8 cellular contexts compared by ENCODE assay signal in the genomic region with DNA sequence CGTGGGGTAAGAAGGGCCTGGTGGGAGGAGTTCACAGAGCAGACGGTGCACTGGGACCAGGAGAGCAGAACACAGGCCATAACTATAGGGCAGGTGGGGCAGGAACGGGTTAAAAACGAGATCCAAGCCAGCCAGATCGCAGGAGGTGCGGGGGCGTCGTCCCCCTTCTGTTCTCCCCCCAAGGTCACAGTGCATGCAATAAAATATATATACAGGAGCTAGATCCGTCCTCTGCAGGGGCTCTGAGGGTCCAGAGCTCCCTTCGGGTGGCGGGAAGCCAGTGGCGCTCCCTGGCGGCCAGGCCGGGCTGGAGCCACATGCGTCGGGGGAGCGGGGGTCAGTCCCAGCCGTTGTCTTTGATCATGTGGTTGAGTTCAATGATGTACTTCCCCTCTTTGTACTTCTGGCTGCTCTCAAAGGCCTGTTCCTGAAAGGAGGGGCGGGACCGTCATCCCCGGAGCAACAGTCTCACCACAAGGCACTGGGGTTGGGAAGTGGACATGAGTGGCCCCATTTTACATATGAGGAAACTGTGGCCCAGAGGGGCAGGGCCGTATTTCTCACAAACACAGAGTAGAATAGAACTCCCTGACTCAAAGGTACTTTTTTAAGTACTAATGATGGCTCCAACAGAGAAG. TPM values are rescaled to one million over a fixed set of nuclear protein-coding genes. Genes with fewer than 3 reads are reported as not detected.
DNase-seq lines count a peak whose midpoint lies in the region; ATAC-seq and TF ChIP-seq lines count a peak whose summit lies in the region.

No MANE protein-coding gene starts in this region.

- H3K4me1 ChIP-seq in ectodermal cell (ENCODE audit: control insufficient read depth, insufficient read depth, low read length) = peaks cover 15% of the 10 kb centered on the region
- H3K4me1 ChIP-seq in lung (ENCODE audit: control insufficient read depth in 2 of 2, insufficient read depth in 2 of 2, low read length in 2 of 2) = peaks cover 4 to 14% of the 10 kb centered on the region in 2 donors

- WGBS in ectodermal cell, 2 experiments = 8 to 9% methylated on average over 22 of the region's 22 CpGs
- whole genome bisulfite sequencing in lung, 2 donors = 1 to 2% methylated on average over 22 of the region's 22 CpGs

- CTCF ChIA-PET in AG04450 (lab: Charles Lee) = interaction anchor here (0.6 to 1.9 kb wide), 20 partner anchors 8 to 580 kb away, joined by 3 to 19 read pairs (median 4); a partner anchor contains a TSS

- H3K36me3 ChIP-seq in ectodermal cell (ENCODE audit: control insufficient read depth, insufficient read depth, low read length) = no peaks in the 10 kb centered on the region
- H3K36me3 ChIP-seq in lung (ENCODE audit: control insufficient read depth in 2 of 2, insufficient read depth in 2 of 2, low read length in 2 of 2) = peaks cover 0 to 9% of the 10 kb centered on the region in 2 donors

- H3K27ac Mint-ChIP-seq in activated CD4-positive, alpha-beta T cell treated with anti-CD3 and anti-CD28 coated beads, Interleukin-2, amount 10 ng/mL, durations not matched to agents 24 days and 14 days = peak overlapping the region; percentile 93

- TF ChIP-seq CTCF in AG04450 (IDR thresholded peaks at IDR 0.05; ENCODE audit: low read depth, low read length) (peak; percentile 62), lung (IDR thresholded peaks at IDR 0.05; ENCODE audit: control extremely low read depth, extremely low read depth) (peak; percentile 38)

- peak overlapping the region; percentile 87 for H3K4me3 Mint-ChIP-seq in activated CD4-positive, alpha-beta T cell treated with anti-CD3 and anti-CD28 coated beads, Interleukin-2, amount 10 ng/mL, durations not matched to agents 24 days and 14 days

- H3K27ac ChIP-seq in AG04450 (ENCODE audit: low read depth, low read length) (peak overlapping the region; percentile 47), ectodermal cell (ENCODE audit: insufficient read depth, low read depth, low read length, poor library complexity, severe bottlenecking) (no peak overlapping the region), lung (ENCODE audit: low read depth in 1 of 2, low read length in 1 of 2) (peak overlapping the region; percentile 89 to 90)

- POLR2A ChIA-PET in AG04450 (lab: Yijun Ruan, JAX) = interaction anchor here (0.7 to 3.9 kb wide), 2 partner anchors 26 to 88 kb away, joined by 3 to 26 read pairs; a partner anchor contains a TSS

- H3K27me3 Mint-ChIP-seq in activated CD4-positive, alpha-beta T cell treated with anti-CD3 and anti-CD28 coated beads, Interleukin-2, amount 10 ng/mL, durations not matched to agents 24 days and 14 days = no peaks in the 10 kb centered on the region

- ATAC-seq in GM18511 (IDR thresholded peaks at IDR 0.05; ENCODE audit: unreplicated experiment) = peak; percentile 42
- peak; percentile 52 for ATAC-seq in HG03066 (IDR thresholded peaks at IDR 0.05; ENCODE audit: low read depth, unreplicated experiment)
- ATAC-seq in lung (ENCODE audit: insufficient read depth, low FRiP score) = peak; percentile 66

- peaks cover 44% of the 10 kb centered on the region for H3K4me1 Mint-ChIP-seq in activated CD4-positive, alpha-beta T cell treated with anti-CD3 and anti-CD28 coated beads, Interleukin-2, amount 10 ng/mL, durations not matched to agents 24 days and 14 days

- DNase-seq in AG04450 (ENCODE audit: low read depth, low spot score) (no peak), NCI-H446 treated with DMSO at 0.1 percent for 48 hours (lab: John Stamatoyannopoulos, UW) (peak; percentile 10), lung (ENCODE audit: low spot score) (peak; percentile 86)
- peak; percentile 91 for DNase-seq in activated CD4-positive, alpha-beta T cell treated with anti-CD3 and anti-CD28 coated beads, Interleukin-2, amount 10 ng/mL, durations not matched to agents 24 days and 14 days
- DNase-seq in stimulated activated CD4-positive, alpha-beta T cell treated with anti-CD3 and anti-CD28 coated beads, TNF-alpha, amount 100 ng/mL, for 48 hours (ENCODE audit: low read depth in 3 of 3) = peak; percentile 43 to 61 (median 55)

- H3K9me3 Mint-ChIP-seq in activated CD4-positive, alpha-beta T cell treated with anti-CD3 and anti-CD28 coated beads, Interleukin-2, amount 10 ng/mL, durations not matched to agents 24 days and 14 days = peaks cover 7% of the 10 kb centered on the region

- H3K4me3 ChIP-seq in AG04450 (ENCODE audit: low read depth, low read length) (peak overlapping the region; percentile 52), ectodermal cell (ENCODE audit: insufficient read depth, low read depth, low read length) (peak overlapping the region; percentile 43), lung (peak overlapping the region; percentile 20)

- H3K27me3 ChIP-seq in AG04450 (ENCODE audit: control insufficient read depth, insufficient read depth, low read length) (no peaks in the 10 kb centered on the region), ectodermal cell (ENCODE audit: control insufficient read depth, insufficient read depth, low read length, poor library complexity, severe bottlenecking) (no peaks in the 10 kb centered on the region), lung (ENCODE audit: control insufficient read depth, insufficient read depth) (no peaks in the 10 kb centered on the region)

- intact Hi-C loops in activated CD4-positive, alpha-beta T cell treated with anti-CD3 and anti-CD28 coated beads, Interleukin-2, amount 10 ng/mL, durations not matched to agents 24 days and 14 days (cut with micrococcal nuclease) = loop anchor here (1.0 kb wide), 3 partner anchors 17 to 31 kb away; a partner anchor contains a TSS

- H3K9me3 ChIP-seq in AG04450 (ENCODE audit: control insufficient read depth, insufficient read depth, low read length) (peaks cover 12% of the 10 kb centered on the region), ectodermal cell (ENCODE audit: control insufficient read depth, low read length) (no peaks in the 10 kb centered on the region), lung (ENCODE audit: control insufficient read depth in 2 of 2, insufficient read depth in 1 of 2, low read length in 1 of 2) (peaks cover 0 to 7% of the 10 kb centered on the region in 2 donors)

- peaks cover 24% of the 10 kb centered on the region for H3K36me3 Mint-ChIP-seq in activated CD4-positive, alpha-beta T cell treated with anti-CD3 and anti-CD28 coated beads, Interleukin-2, amount 10 ng/mL, durations not matched to agents 24 days and 14 days (ENCODE audit: low read depth)

RNA-seq across cellular contexts. Expression of a gene that starts 0.8 kb away (rescaled TPM):
- polyA plus RNA-seq in AG04450 (2011; rRNA removed) (not detected in 2 replicates), lung (1 to 10 TPM; 1.1 to 1.6 TPM)
- polyA minus RNA-seq in AG04450 (2011; rRNA and poly(A)+ RNA removed) = not detected in 2 replicates
- total RNA-seq in activated CD4-positive, alpha-beta T cell treated with anti-CD3 and anti-CD28 coated beads, Interleukin-2, amount 10 ng/mL, durations not matched to agents 24 days and 14 days = 2.1 TPM in 2 replicates
- polyA plus RNA-seq in ectodermal cell (2013, experiment 1 of 4) = 3.0 TPM
- 3.0 TPM for polyA plus RNA-seq in ectodermal cell (2013, experiment 2 of 4)
- polyA plus RNA-seq in ectodermal cell (2013, experiment 3 of 4) = 4.1 TPM
- 3.5 TPM for polyA plus RNA-seq in ectodermal cell (2013, experiment 4 of 4)
- total RNA-seq in lung = 1 to 10 TPM in 1 of 2 donors, under 1 TPM in 1; 0.60 to 1.7 TPM

RNA-seq across cellular contexts. Expression of a gene that starts 3.5 kb away (rescaled TPM):
- polyA plus RNA-seq in AG04450 (2011; rRNA removed) (15.6 and 23.1 TPM in 2 replicates), lung (100 to 1,000 TPM; 118 to 208 TPM)
- 7.0 and 9.8 TPM in 2 replicates for polyA minus RNA-seq in AG04450 (2011; rRNA and poly(A)+ RNA removed)
- 11.8 and 11.9 TPM in 2 replicates for total RNA-seq in activated CD4-positive, alpha-beta T cell treated with anti-CD3 and anti-CD28 coated beads, Interleukin-2, amount 10 ng/mL, durations not matched to agents 24 days and 14 days
- 23.2 TPM for polyA plus RNA-seq in ectodermal cell (2013, experiment 1 of 4)
- 21.3 TPM for polyA plus RNA-seq in ectodermal cell (2013, experiment 2 of 4)
- polyA plus RNA-seq in ectodermal cell (2013, experiment 3 of 4) = 31.1 TPM
- polyA plus RNA-seq in ectodermal cell (2013, experiment 4 of 4) = 32.3 TPM
- total RNA-seq in lung = 10 to 100 TPM; 56.2 to 69.0 TPM

RNA-seq across cellular contexts. Expression of a gene that starts 16.7 kb away (rescaled TPM):
- polyA plus RNA-seq in AG04450 (2011; rRNA removed) (112 and 140 TPM in 2 replicates), lung (100 to 1,000 TPM; 113 to 143 TPM)
- polyA minus RNA-seq in AG04450 (2011; rRNA and poly(A)+ RNA removed) = 325 and 433 TPM in 2 replicates
- 144 and 145 TPM in 2 replicates for total RNA-seq in activated CD4-positive, alpha-beta T cell treated with anti-CD3 and anti-CD28 coated beads, Interleukin-2, amount 10 ng/mL, durations not matched to agents 24 days and 14 days
- 181 TPM for polyA plus RNA-seq in ectodermal cell (2013, experiment 1 of 4)
- 173 TPM for polyA plus RNA-seq in ectodermal cell (2013, experiment 2 of 4)
- polyA plus RNA-seq in ectodermal cell (2013, experiment 3 of 4) = 148 TPM
- 151 TPM for polyA plus RNA-seq in ectodermal cell (2013, experiment 4 of 4)
- total RNA-seq in lung = 10 to 100 TPM; 51.7 to 90.7 TPM

RNA-seq across cellular contexts. Expression of a gene that starts 20.8 kb away (rescaled TPM):
- 1.2 and 1.9 TPM in 2 replicates for polyA plus RNA-seq in AG04450 (2011; rRNA removed)
- polyA minus RNA-seq in AG04450 (2011; rRNA and poly(A)+ RNA removed) = 0.60 and 2.0 TPM in 2 replicates
- 6.0 and 6.6 TPM in 2 replicates for total RNA-seq in activated CD4-positive, alpha-beta T cell treated with anti-CD3 and anti-CD28 coated beads, Interleukin-2, amount 10 ng/mL, durations not matched to agents 24 days and 14 days
- polyA plus RNA-seq in ectodermal cell (2013, experiment 1 of 4) = 3.9 TPM
- 3.8 TPM for polyA plus RNA-seq in ectodermal cell (2013, experiment 2 of 4)
- polyA plus RNA-seq in ectodermal cell (2013, experiment 3 of 4) = 4.5 TPM
- polyA plus RNA-seq in ectodermal cell (2013, experiment 4 of 4) = 5.7 TPM
- 1 to 10 TPM; 5.1 to 5.8 TPM for total RNA-seq in lung
- polyA plus RNA-seq in lung = 1 to 10 TPM; 4.1 to 6.0 TPM

RNA-seq across cellular contexts. Expression of a gene that starts 26.9 kb away (rescaled TPM):
- polyA plus RNA-seq in AG04450 (2011; rRNA removed) (631 and 806 TPM in 2 replicates), lung (1,000 to 10,000 TPM in 1 of 2 donors, 100 to 1,000 TPM in 1; 756 to 1,371 TPM)
- 968 and 1,220 TPM in 2 replicates for polyA minus RNA-seq in AG04450 (2011; rRNA and poly(A)+ RNA removed)
- 2,074 and 2,109 TPM in 2 replicates for total RNA-seq in activated CD4-positive, alpha-beta T cell treated with anti-CD3 and anti-CD28 coated beads, Interleukin-2, amount 10 ng/mL, durations not matched to agents 24 days and 14 days
- polyA plus RNA-seq in ectodermal cell (2013, experiment 1 of 4) = 636 TPM
- polyA plus RNA-seq in ectodermal cell (2013, experiment 2 of 4) = 520 TPM
- polyA plus RNA-seq in ectodermal cell (2013, experiment 3 of 4) = 486 TPM
- polyA plus RNA-seq in ectodermal cell (2013, experiment 4 of 4) = 466 TPM
- total RNA-seq in lung = 1,000 to 10,000 TPM in 1 of 2 donors, 100 to 1,000 TPM in 1; 265 to 1,167 TPM
